ENCODE assay signal across 8 cellular contexts in the genomic region with DNA sequence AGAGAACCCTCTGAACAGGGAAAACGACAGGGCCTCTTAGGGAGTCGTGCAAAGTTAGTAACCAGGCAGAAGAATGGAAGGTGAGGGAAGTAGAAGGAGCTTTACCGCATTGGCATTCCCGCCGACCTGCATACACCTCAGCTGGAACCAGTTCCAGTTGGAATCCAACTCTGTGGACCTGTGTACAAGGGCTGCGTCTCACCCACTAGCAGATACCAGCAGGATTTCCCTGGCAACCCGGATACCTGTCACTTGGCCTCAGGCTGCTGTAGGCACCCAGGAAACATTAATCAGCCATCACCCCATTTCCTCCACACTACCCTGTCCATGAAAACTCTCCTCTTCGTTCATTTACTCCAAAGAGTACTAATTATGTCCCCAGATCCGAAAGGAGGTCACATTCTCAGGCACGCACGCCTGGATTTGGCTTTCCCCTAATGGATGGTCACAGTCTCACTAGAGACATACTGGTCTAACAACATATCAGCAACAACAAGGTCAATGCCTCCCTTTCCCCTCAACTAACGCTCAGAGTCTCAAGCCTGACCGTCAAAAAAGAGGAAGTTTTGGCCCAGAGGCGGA. TPM values are rescaled to one million over a fixed set of nuclear protein-coding genes. Genes with fewer than 3 reads are reported as not detected.
A peak's percentile ranks its signal among the peaks of the same experiment; 100 is the strongest.
DNase-seq lines count a peak whose midpoint lies in the region; ATAC-seq and TF ChIP-seq lines count a peak whose summit lies in the region.

No MANE protein-coding gene starts in this region.

- H3F3A ChIP-seq in neural progenitor cell (ENCODE audit: low read depth), result peaks cover 12% of the 10 kb centered on the region

- H3K36me3 Mint-ChIP-seq in CD8-positive, alpha-beta T cell, result peaks cover 44% of the 10 kb centered on the region
- peaks cover 12% of the 10 kb centered on the region for H3K36me3 Mint-ChIP-seq in neural progenitor cell

- H4K20me1 ChIP-seq in neural progenitor cell (ENCODE audit: low read depth), result peaks cover 38% of the 10 kb centered on the region

- peak overlapping the region; percentile 95 for H3K27ac ChIP-seq in CD8-positive, alpha-beta T cell (ENCODE audit: low read depth, low read length)
- peak overlapping the region; percentile 98 to 99 for H3K27ac ChIP-seq in coronary artery
- no peak overlapping the region for H3K27ac ChIP-seq in neural progenitor cell

- ATAC-seq in CD8-positive, alpha-beta T cell, result no peak
- no peak for ATAC-seq in GM19324 (IDR thresholded peaks at IDR 0.05; ENCODE audit: low FRiP score, unreplicated experiment)
- no peak for ATAC-seq in HG02623 (IDR thresholded peaks at IDR 0.05; ENCODE audit: unreplicated experiment)
- ATAC-seq in GM19351 (IDR thresholded peaks at IDR 0.05; ENCODE audit: unreplicated experiment), result no peak

- H3K9ac ChIP-seq in neural progenitor cell, result peak overlapping the region; percentile 99

- peak overlapping the region; percentile 94 for H3K4me3 Mint-ChIP-seq in CD8-positive, alpha-beta T cell
- peak overlapping the region; percentile 97 for H3K4me3 Mint-ChIP-seq in neural progenitor cell

- H3K27ac Mint-ChIP-seq in CD8-positive, alpha-beta T cell, result peak overlapping the region; percentile 98
- peak overlapping the region; percentile 86 for H3K27ac Mint-ChIP-seq in neural progenitor cell

- peaks cover 34% of the 10 kb centered on the region for H3K36me3 ChIP-seq in CD8-positive, alpha-beta T cell (ENCODE audit: insufficient read depth, low read length)
- no peaks in the 10 kb centered on the region for H3K36me3 ChIP-seq in neural progenitor cell

- no peaks in the 10 kb centered on the region for H3K27me3 Mint-ChIP-seq in CD8-positive, alpha-beta T cell (ENCODE audit: low read depth)
- no peaks in the 10 kb centered on the region for H3K27me3 Mint-ChIP-seq in neural progenitor cell (ENCODE audit: insufficient read depth, low read depth)

- no peak overlapping the region for H2AFZ ChIP-seq in neural progenitor cell (replicated peaks)

- no peaks in the 10 kb centered on the region for H3K9me3 ChIP-seq in CD8-positive, alpha-beta T cell (ENCODE audit: low read length)
- H3K9me3 ChIP-seq in neural progenitor cell (ENCODE audit: low read depth), result no peaks in the 10 kb centered on the region

- H3K4me1 ChIP-seq in CD8-positive, alpha-beta T cell (ENCODE audit: insufficient read depth, low read length), result peaks cover 28% of the 10 kb centered on the region
- peaks cover 10% of the 10 kb centered on the region for H3K4me1 ChIP-seq in neural progenitor cell

- intact Hi-C loops in CD8-positive, alpha-beta T cell (cut with DNase I, micrococcal nuclease), result loop anchor here (1.0 to 10.0 kb wide), 10 partner anchors 15 to 1051 kb away; a partner anchor contains a TSS

- H3K79me2 ChIP-seq in neural progenitor cell (ENCODE audit: low read depth), result peaks cover 49% of the 10 kb centered on the region

- peak overlapping the region; percentile 98 for H3K4me2 ChIP-seq in neural progenitor cell

- CTCF ChIA-PET in CD8-positive, alpha-beta T cell (lab: Charles Lee), result interaction anchor here (0.8 to 2.2 kb wide), 3 partner anchors 11 to 279 kb away, joined by 4 to 7 read pairs (median 5); no protein-coding TSS in a partner anchor

- H3K9me3 Mint-ChIP-seq in CD8-positive, alpha-beta T cell, result no peaks in the 10 kb centered on the region
- no peaks in the 10 kb centered on the region for H3K9me3 Mint-ChIP-seq in neural progenitor cell

- POLR2A ChIA-PET in CD8-positive, alpha-beta T cell (lab: Charles Lee), result interaction anchor here (1.0 kb wide), 1 partner anchor 73 kb away, joined by 3 read pairs; a partner anchor contains a TSS

- no peak for DNase-seq in CD8-positive, alpha-beta T cell
- DNase-seq in NOMO-1 (lab: John Stamatoyannopoulos, UW; ENCODE audit: unreplicated experiment in 2 of 2) (peak; percentile 65 to 76), coronary artery (ENCODE audit: low spot score) (no peak), neural progenitor cell (ENCODE audit: low spot score) (no peak), NCI-H1048 (lab: John Stamatoyannopoulos, UW) (no peak)

- peaks cover 46% of the 10 kb centered on the region for H3K4me1 Mint-ChIP-seq in CD8-positive, alpha-beta T cell (ENCODE audit: low read depth)
- H3K4me1 Mint-ChIP-seq in neural progenitor cell, result peaks cover 19% of the 10 kb centered on the region

- H3K27me3 ChIP-seq in CD8-positive, alpha-beta T cell (ENCODE audit: insufficient read depth, low read length), result no peaks in the 10 kb centered on the region
- no peaks in the 10 kb centered on the region for H3K27me3 ChIP-seq in neural progenitor cell

- peak overlapping the region; percentile 97 for H3K4me3 ChIP-seq in CD8-positive, alpha-beta T cell (ENCODE audit: low read depth, low read length)
- H3K4me3 ChIP-seq in coronary artery, result peak overlapping the region; percentile 90
- H3K4me3 ChIP-seq in neural progenitor cell, result peak overlapping the region; percentile 87

- TF ChIP-seq CTCF in CD8-positive, alpha-beta T cell (IDR thresholded peaks at IDR 0.05), result no peak
- TF ChIP-seq CTCF in coronary artery (IDR thresholded peaks at IDR 0.05) (no peak), neural progenitor cell (IDR thresholded peaks at IDR 0.05) (no peak)

RNA-seq across cellular contexts. Expression of a gene that starts 0.8 kb away (rescaled TPM):
- 100 to 1,000 TPM; 194 to 215 TPM for total RNA-seq in CD8-positive, alpha-beta T cell
- total RNA-seq in neural progenitor cell (ENCODE audit: low replicate concordance), result 95.0 and 160 TPM in 2 replicates

RNA-seq across cellular contexts. Expression of a gene that starts 10.4 kb away (rescaled TPM):
- total RNA-seq in CD8-positive, alpha-beta T cell, result not detected
- 7.1 and 11.2 TPM in 2 replicates for total RNA-seq in neural progenitor cell (ENCODE audit: low replicate concordance)

RNA-seq across cellular contexts. Expression of a gene that starts 38.9 kb away (rescaled TPM):
- total RNA-seq in CD8-positive, alpha-beta T cell, result 10 to 100 TPM; 39.0 to 43.0 TPM
- 61.4 and 76.9 TPM in 2 replicates for total RNA-seq in neural progenitor cell (ENCODE audit: low replicate concordance)

Comparison
In these comparisons a context has a peak if more than half of its experiments do, and no peak if none do; other contexts are left out.
1. DNase-seq: peak in NOMO-1 (2 of 2); none in CD8-positive, alpha-beta T cell (0 of 7), coronary artery (single experiment), neural progenitor cell (single experiment) and NCI-H1048 (single experiment).
2. Peak in every context shown above with its lines, with median percentiles within 50 percentile points of each other: H3K4me3 ChIP-seq.